1 cellular context compared by ENCODE assay signal in the genomic region with DNA sequence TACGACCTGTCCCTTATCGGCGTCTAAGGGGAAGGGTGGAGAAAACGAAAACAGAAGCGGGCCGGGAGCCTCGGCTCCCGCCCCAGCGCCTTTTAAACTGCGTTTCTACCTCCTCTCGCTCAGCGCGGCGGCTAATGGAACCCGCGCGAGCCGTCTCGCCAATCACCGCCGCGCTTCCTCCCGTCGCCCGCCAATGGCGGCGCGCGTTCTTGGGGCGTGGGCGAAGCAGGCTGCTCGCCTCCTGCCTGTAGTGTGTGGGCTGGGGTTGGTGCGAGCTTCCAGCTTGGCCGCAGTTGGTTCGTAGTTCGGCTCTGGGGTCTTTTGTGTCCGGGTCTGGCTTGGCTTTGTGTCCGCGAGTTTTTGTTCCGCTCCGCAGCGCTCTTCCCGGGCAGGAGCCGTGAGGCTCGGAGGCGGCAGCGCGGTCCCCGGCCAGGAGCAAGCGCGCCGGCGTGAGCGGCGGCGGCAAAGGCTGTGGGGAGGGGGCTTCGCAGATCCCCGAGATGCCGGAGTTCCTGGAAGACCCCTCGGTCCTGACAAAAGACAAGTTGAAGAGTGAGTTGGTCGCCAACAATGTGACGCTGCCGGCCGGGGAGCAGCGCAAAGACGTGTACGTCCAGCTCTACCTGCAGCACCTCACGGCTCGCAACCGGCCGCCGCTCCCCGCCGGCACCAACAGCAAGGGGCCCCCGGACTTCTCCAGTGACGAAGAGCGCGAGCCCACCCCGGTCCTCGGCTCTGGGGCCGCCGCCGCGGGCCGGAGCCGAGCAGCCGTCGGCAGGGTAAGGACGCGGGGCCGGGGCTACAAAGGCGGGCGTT.
TF ChIP-seq lines count a peak whose summit lies in the region.

A gene with protein sequence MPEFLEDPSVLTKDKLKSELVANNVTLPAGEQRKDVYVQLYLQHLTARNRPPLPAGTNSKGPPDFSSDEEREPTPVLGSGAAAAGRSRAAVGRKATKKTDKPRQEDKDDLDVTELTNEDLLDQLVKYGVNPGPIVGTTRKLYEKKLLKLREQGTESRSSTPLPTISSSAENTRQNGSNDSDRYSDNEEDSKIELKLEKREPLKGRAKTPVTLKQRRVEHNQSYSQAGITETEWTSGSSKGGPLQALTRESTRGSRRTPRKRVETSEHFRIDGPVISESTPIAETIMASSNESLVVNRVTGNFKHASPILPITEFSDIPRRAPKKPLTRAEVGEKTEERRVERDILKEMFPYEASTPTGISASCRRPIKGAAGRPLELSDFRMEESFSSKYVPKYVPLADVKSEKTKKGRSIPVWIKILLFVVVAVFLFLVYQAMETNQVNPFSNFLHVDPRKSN (plus strand): TSS at position 223 of the 816 bp plus-strand sequence. CDS start 278 bp downstream, at position 501.

TF ChIP-seq in H1, 55 proteins besides CTCF, POLR2A, EP300 and RAD21:
- TF ChIP-seq, protein P1, sequence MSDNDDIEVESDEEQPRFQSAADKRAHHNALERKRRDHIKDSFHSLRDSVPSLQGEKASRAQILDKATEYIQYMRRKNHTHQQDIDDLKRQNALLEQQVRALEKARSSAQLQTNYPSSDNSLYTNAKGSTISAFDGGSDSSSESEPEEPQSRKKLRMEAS (IDR thresholded peaks at IDR 0.05), result peak; percentile 72
- TF ChIP-seq GTF2F1 (IDR thresholded peaks at IDR 0.05; ENCODE audit: borderline replicate concordance, low read depth, low read length), result peak; percentile 48; the same call in 1 of the 2 replicates
- TF ChIP-seq YY1 (IDR thresholded peaks at IDR 0.05; ENCODE audit: low read depth, low read length), result peak; percentile 89
- TF ChIP-seq CHD2 (IDR thresholded peaks at IDR 0.05; ENCODE audit: low read length), result peak; percentile 86
- no peak for TF ChIP-seq KDM1A (IDR thresholded peaks at IDR 0.05; ENCODE audit: borderline replicate concordance, low read length)
- TF ChIP-seq, protein P2, sequence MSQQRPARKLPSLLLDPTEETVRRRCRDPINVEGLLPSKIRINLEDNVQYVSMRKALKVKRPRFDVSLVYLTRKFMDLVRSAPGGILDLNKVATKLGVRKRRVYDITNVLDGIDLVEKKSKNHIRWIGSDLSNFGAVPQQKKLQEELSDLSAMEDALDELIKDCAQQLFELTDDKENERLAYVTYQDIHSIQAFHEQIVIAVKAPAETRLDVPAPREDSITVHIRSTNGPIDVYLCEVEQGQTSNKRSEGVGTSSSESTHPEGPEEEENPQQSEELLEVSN (IDR thresholded peaks at IDR 0.05), result 0 out of 2 replicates have a peak, but pooled peaks have one; percentile 33
- TF ChIP-seq CBX5 (IDR thresholded peaks at IDR 0.05; ENCODE audit: low read depth, low read length), result no peak
- no peak for TF ChIP-seq CTBP2 (IDR thresholded peaks at IDR 0.05; ENCODE audit: borderline replicate concordance, insufficient read depth, insufficient read length, low read length)
- peak; percentile 95 for TF ChIP-seq SP1 (IDR thresholded peaks at IDR 0.05; ENCODE audit: low read depth, low read length)
- TF ChIP-seq EGR1 (IDR thresholded peaks at IDR 0.05; ENCODE audit: borderline replicate concordance, low read depth, low read length), result peak; percentile 77; the same call in 1 of the 2 replicates
- TF ChIP-seq CREB1 (IDR thresholded peaks at IDR 0.05), result peak; percentile 64; the same call in 1 of the 2 replicates
- no peak for TF ChIP-seq CBX8 (IDR thresholded peaks at IDR 0.05; ENCODE audit: borderline replicate concordance, low read depth, low read length)
- peak; percentile 92 for TF ChIP-seq TAF7 (optimal IDR thresholded peaks at IDR 0.05; ENCODE audit: borderline replicate concordance, low read depth, low read length)
- peak; percentile 67; the same call in 1 of the 2 replicates for TF ChIP-seq SP4 (IDR thresholded peaks at IDR 0.05; ENCODE audit: low read length)
- TF ChIP-seq PHF8 (conservative IDR thresholded peaks at IDR 0.05; ENCODE audit: low read depth, low read length), result peak; percentile 91
- TF ChIP-seq KDM4A (IDR thresholded peaks at IDR 0.05; ENCODE audit: low read depth, low read length, severe bottlenecking), result peak; percentile 56
- TF ChIP-seq POLR2AphosphoS5 (IDR thresholded peaks at IDR 0.05; ENCODE audit: low read depth, low read length), result peak; percentile 88
- no peak for TF ChIP-seq SIX5 (IDR thresholded peaks at IDR 0.05; ENCODE audit: low read depth, low read length)
- TF ChIP-seq SIN3A (conservative IDR thresholded peaks at IDR 0.05 in 1 of 2, IDR thresholded peaks at IDR 0.05 in 1 of 2; ENCODE audit: low read depth in 1 of 2, low read length in 2 of 2), result peak; percentile 47 to 52; a peak in 1 of 4 replicates
- peak; percentile 98 for TF ChIP-seq TAF1 (IDR thresholded peaks at IDR 0.05; ENCODE audit: low read depth, low read length)
- no peak for TF ChIP-seq HDAC2 (IDR thresholded peaks at IDR 0.05; ENCODE audit: borderline replicate concordance in 1 of 2, low read depth in 2 of 2, low read length in 2 of 2)
- TF ChIP-seq RBBP5 (IDR thresholded peaks at IDR 0.05; ENCODE audit: borderline replicate concordance, low read depth, low read length), result peak; percentile 65; the same call in 1 of the 2 replicates
- TF ChIP-seq, protein P3, sequence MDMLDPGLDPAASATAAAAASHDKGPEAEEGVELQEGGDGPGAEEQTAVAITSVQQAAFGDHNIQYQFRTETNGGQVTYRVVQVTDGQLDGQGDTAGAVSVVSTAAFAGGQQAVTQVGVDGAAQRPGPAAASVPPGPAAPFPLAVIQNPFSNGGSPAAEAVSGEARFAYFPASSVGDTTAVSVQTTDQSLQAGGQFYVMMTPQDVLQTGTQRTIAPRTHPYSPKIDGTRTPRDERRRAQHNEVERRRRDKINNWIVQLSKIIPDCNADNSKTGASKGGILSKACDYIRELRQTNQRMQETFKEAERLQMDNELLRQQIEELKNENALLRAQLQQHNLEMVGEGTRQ (IDR thresholded peaks at IDR 0.05; ENCODE audit: low read length), result no peak
- no peak for TF ChIP-seq CEBPB (IDR thresholded peaks at IDR 0.05; ENCODE audit: low read depth, low read length)
- TF ChIP-seq, protein P4, sequence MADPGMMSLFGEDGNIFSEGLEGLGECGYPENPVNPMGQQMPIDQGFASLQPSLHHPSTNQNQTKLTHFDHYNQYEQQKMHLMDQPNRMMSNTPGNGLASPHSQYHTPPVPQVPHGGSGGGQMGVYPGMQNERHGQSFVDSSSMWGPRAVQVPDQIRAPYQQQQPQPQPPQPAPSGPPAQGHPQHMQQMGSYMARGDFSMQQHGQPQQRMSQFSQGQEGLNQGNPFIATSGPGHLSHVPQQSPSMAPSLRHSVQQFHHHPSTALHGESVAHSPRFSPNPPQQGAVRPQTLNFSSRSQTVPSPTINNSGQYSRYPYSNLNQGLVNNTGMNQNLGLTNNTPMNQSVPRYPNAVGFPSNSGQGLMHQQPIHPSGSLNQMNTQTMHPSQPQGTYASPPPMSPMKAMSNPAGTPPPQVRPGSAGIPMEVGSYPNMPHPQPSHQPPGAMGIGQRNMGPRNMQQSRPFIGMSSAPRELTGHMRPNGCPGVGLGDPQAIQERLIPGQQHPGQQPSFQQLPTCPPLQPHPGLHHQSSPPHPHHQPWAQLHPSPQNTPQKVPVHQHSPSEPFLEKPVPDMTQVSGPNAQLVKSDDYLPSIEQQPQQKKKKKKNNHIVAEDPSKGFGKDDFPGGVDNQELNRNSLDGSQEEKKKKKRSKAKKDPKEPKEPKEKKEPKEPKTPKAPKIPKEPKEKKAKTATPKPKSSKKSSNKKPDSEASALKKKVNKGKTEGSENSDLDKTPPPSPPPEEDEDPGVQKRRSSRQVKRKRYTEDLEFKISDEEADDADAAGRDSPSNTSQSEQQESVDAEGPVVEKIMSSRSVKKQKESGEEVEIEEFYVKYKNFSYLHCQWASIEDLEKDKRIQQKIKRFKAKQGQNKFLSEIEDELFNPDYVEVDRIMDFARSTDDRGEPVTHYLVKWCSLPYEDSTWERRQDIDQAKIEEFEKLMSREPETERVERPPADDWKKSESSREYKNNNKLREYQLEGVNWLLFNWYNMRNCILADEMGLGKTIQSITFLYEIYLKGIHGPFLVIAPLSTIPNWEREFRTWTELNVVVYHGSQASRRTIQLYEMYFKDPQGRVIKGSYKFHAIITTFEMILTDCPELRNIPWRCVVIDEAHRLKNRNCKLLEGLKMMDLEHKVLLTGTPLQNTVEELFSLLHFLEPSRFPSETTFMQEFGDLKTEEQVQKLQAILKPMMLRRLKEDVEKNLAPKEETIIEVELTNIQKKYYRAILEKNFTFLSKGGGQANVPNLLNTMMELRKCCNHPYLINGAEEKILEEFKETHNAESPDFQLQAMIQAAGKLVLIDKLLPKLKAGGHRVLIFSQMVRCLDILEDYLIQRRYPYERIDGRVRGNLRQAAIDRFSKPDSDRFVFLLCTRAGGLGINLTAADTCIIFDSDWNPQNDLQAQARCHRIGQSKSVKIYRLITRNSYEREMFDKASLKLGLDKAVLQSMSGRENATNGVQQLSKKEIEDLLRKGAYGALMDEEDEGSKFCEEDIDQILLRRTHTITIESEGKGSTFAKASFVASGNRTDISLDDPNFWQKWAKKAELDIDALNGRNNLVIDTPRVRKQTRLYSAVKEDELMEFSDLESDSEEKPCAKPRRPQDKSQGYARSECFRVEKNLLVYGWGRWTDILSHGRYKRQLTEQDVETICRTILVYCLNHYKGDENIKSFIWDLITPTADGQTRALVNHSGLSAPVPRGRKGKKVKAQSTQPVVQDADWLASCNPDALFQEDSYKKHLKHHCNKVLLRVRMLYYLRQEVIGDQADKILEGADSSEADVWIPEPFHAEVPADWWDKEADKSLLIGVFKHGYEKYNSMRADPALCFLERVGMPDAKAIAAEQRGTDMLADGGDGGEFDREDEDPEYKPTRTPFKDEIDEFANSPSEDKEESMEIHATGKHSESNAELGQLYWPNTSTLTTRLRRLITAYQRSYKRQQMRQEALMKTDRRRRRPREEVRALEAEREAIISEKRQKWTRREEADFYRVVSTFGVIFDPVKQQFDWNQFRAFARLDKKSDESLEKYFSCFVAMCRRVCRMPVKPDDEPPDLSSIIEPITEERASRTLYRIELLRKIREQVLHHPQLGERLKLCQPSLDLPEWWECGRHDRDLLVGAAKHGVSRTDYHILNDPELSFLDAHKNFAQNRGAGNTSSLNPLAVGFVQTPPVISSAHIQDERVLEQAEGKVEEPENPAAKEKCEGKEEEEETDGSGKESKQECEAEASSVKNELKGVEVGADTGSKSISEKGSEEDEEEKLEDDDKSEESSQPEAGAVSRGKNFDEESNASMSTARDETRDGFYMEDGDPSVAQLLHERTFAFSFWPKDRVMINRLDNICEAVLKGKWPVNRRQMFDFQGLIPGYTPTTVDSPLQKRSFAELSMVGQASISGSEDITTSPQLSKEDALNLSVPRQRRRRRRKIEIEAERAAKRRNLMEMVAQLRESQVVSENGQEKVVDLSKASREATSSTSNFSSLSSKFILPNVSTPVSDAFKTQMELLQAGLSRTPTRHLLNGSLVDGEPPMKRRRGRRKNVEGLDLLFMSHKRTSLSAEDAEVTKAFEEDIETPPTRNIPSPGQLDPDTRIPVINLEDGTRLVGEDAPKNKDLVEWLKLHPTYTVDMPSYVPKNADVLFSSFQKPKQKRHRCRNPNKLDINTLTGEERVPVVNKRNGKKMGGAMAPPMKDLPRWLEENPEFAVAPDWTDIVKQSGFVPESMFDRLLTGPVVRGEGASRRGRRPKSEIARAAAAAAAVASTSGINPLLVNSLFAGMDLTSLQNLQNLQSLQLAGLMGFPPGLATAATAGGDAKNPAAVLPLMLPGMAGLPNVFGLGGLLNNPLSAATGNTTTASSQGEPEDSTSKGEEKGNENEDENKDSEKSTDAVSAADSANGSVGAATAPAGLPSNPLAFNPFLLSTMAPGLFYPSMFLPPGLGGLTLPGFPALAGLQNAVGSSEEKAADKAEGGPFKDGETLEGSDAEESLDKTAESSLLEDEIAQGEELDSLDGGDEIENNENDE (IDR thresholded peaks at IDR 0.05; ENCODE audit: insufficient replicate concordance, low read length), result no peak
- no peak for TF ChIP-seq RXRA (IDR thresholded peaks at IDR 0.05; ENCODE audit: insufficient read depth, low read depth, low read length)
- TF ChIP-seq SIRT6 (IDR thresholded peaks at IDR 0.05; ENCODE audit: low read length), result no peak
- TF ChIP-seq TBP (IDR thresholded peaks at IDR 0.05; ENCODE audit: low read depth, low read length), result peak; percentile 94; the same call in 1 of the 2 replicates
- no peak for TF ChIP-seq BRCA1 (IDR thresholded peaks at IDR 0.05; ENCODE audit: low read depth, low read length)
- no peak for TF ChIP-seq HDAC6 (IDR thresholded peaks at IDR 0.05; ENCODE audit: low read depth, low read length)
- TF ChIP-seq ASH2L (IDR thresholded peaks at IDR 0.05; ENCODE audit: low read length), result peak; percentile 89
- no peak for TF ChIP-seq SRF (IDR thresholded peaks at IDR 0.05; ENCODE audit: low read depth, low read length)
